ENCODE assay signal across 8 cellular contexts in the genomic region with DNA sequence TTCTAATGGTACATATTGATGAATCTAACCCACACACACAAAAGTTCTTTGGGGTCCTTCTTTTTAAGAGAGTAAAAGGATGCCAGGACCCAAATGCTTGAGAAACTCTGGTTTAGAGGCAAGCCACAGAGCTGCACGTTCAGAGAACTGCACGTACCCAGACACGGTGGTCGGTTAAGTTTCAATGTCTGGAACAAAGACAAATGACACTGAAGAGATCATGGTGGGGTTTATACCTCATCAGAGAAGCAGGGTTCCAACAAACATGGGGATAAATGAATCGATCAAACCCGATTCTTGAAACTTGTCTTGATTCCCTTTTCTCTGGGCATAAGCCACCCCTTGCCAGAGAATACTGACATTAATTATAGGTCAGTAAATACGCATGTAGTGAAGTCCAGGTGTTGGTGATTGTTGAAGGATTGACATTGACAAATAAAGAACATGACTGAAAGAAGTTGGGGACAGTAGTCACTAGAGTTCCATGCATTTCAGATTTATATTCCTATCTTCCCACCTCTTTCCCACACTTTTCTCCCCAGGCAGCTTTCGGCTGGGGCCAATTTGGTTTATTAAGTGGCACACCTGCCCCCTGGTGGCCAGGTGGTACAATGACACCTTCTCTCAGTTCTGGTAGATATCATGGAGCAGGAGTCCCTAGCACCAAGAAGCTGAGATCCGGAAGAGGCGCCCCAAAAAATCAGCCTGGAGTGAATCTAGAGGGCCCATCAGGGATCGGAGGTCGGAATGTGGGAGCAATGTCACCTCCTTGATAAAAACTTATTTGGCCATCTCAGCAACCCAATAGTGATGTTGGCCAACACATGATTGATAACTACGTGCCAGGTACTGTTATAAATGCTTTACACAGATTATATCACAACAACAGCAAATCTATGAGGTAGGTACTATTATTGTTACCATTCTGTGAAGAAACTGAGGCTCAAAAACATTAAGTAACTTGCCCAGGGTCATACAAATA. TPM values are rescaled to one million over a fixed set of nuclear protein-coding genes. Genes with fewer than 3 reads are reported as not detected.
DNase-seq lines count a peak whose midpoint lies in the region; ATAC-seq lines count a peak whose summit lies in the region.

No MANE protein-coding gene starts in this region.

- no peak overlapping the region for H3K27ac Mint-ChIP-seq in memory B cell

- no peaks in the 10 kb centered on the region for H3K9me3 Mint-ChIP-seq in memory B cell

- no peak overlapping the region for H3K27ac ChIP-seq in substantia nigra (ENCODE audit: low read depth, low read length, poor library complexity, severe bottlenecking)

- peak; percentile 86 for DNase-seq in Ammon's horn (ENCODE audit: low spot score)
- DNase-seq in H4 (ENCODE audit: low spot score), result peak; percentile 66
- peak; percentile 36 for DNase-seq in NCI-H2227 treated with DMSO at 0.1 percent for 48 hours (lab: John Stamatoyannopoulos, UW)
- DNase-seq in activated CD4-positive, alpha-beta T cell treated with anti-CD3 and anti-CD28 coated beads, Interleukin-2, amount 50 U/mL, for 4 hours, result peak; percentile 54 to 61
- DNase-seq in effector CD8-positive, alpha-beta T cell (lab: John Stamatoyannopoulos, UW), result peak; percentile 54
- DNase-seq in memory B cell (ENCODE audit: low spot score in 2 of 2), result peak; percentile 61 to 71
- DNase-seq in substantia nigra (lab: John Stamatoyannopoulos, UW), result peak in 29 of 49 donors; percentile 13 to 68 (median 39)

- ATAC-seq in memory B cell (ENCODE audit: low read depth), result peak; percentile 32
- ATAC-seq in GM18519 (IDR thresholded peaks at IDR 0.05; ENCODE audit: low FRiP score, unreplicated experiment), result no peak

- peaks cover 45% of the 10 kb centered on the region for H3K4me1 Mint-ChIP-seq in memory B cell

- peak overlapping the region; percentile 11 for H3K4me3 Mint-ChIP-seq in memory B cell

- H3K27me3 Mint-ChIP-seq in memory B cell, result peaks cover 2% of the 10 kb centered on the region

- no peaks in the 10 kb centered on the region for H3K36me3 Mint-ChIP-seq in memory B cell

RNA-seq across cellular contexts. Expression of gene HDAC7, which starts 17.8 kb away (rescaled TPM):
- total RNA-seq in H4 (2014; rRNA removed; shearing (Covaris generic)), result 10.0 and 13.7 TPM in 2 replicates

Comparison
In these comparisons a context has a peak if more than half of its experiments do, and no peak if none do; other contexts are left out.
1. DNase-seq: peak in every context shown above with its lines; median percentile 86 in Ammon's horn; 66 in H4; 66 in memory B cell; 58 in activated CD4-positive, alpha-beta T cell treated with anti-CD3 and anti-CD28 coated beads, Interleukin-2, amount 50 U/mL, for 4 hours; 54 in effector CD8-positive, alpha-beta T cell; 39 in substantia nigra; 36 in NCI-H2227 treated with DMSO at 0.1 percent for 48 hours.